In genomic region chr3:101633186-101633585, GRCh38 we compare ENCODE assay signal across 22 cellular contexts.
"Had no signal": no experiment of that assay in that cellular context is flagged by ENCODE, and none has a peak within 500 bp of the region (broad histone marks: within the 10 kb centered on the region; RNA-seq: fewer than 3 reads in every experiment).

No MANE protein-coding gene starts in this region.

- H3K36me3 ChIP-seq: ascending aorta, cardiac muscle cell, colonic mucosa, esophagus squamous epithelium, heart right ventricle, transverse colon had no signal

- H3K27me3 ChIP-seq: ascending aorta, cardiac muscle cell, colonic mucosa, esophagus squamous epithelium, heart right ventricle, testis, transverse colon had no signal

- H3K4me1 ChIP-seq: ascending aorta, colonic mucosa, parathyroid adenoma, testis, transverse colon had no signal

- H3K4me3 ChIP-seq: ascending aorta, cardiac muscle cell, colonic mucosa, esophagus squamous epithelium, heart right ventricle, testis, transverse colon had no signal

- H3K9ac ChIP-seq: parathyroid adenoma had no signal

- H3K27ac ChIP-seq: ascending aorta, cardiac muscle cell, colonic mucosa, esophagus squamous epithelium, heart right ventricle, parathyroid adenoma, testis, transverse colon had no signal

- H3K9me3 ChIP-seq: ascending aorta, colonic mucosa, esophagus squamous epithelium, heart right ventricle, testis, transverse colon had no signal

- DNase-seq: activated CD4-positive, alpha-beta T cell treated with anti-CD3 and anti-CD28 coated beads for 36 hours; activated CD4-positive, CD25-positive, alpha-beta regulatory T cell; activated CD8-positive, alpha-beta T cell treated with anti-CD3 and anti-CD28 coated beads, Interleukin-2, amount 10 ng/mL, durations not matched to agents 7 days and 5 days; activated gamma-delta T cell; activated naive CD4-positive, alpha-beta T cell treated with anti-CD3 and anti-CD28 coated beads, Interleukin-2, amount 10 ng/mL, durations not matched to agents 7 days and 5 days; activated naive CD8-positive, alpha-beta T cell treated with anti-CD3 and anti-CD28 coated beads, Interleukin-2, amount 10 ng/mL, durations not matched to agents 7 days and 5 days; cerebellar nuclear complex; colonic mucosa; esophagus squamous epithelium; foreskin melanocyte; heart right ventricle; midbrain; nucleus accumbens; right cardiac atrium; stimulated activated CD4-positive, alpha-beta T cell treated with anti-CD3 and anti-CD28 coated beads, Interleukin-4, amount 100 ng/mL, for 1 hour; stimulated activated naive CD8-positive, alpha-beta T cell treated with anti-CD3 and anti-CD28 coated beads, Interleukin-15, Interleukin-2, amounts not matched to agents 100 U/mL and 50 U/mL, for 24 hours; T-helper 1 cell; testis; transverse colon had no signal

- H2AFZ ChIP-seq: parathyroid adenoma had no signal
